ENCODE assay signal across 8 cellular contexts in the genomic region with DNA sequence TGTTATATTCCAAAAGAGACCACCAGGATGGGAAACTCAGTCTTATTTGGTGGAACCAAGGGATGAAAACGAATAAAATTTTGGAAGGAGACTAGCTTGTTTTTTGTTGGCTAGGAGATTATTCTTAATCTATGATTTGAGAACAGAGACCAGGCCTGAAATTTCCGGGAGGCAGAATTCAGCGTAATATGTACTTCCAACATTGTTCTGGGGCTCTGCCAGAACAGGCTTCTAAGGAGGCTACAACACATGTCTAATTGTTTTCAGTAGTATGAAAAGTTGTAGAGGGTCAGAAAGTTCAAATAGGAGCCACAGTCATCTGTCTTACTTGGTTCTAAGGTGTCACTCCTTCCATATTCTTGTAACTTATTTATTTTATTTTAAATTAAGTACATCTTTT. TPM values are rescaled to one million over a fixed set of nuclear protein-coding genes. Genes with fewer than 3 reads are reported as not detected.
DNase-seq lines count a peak whose midpoint lies in the region; FAIRE-seq and TF ChIP-seq lines count a peak whose summit lies in the region.

No MANE protein-coding gene starts in this region.

- H3K9me3 Mint-ChIP-seq in activated naive CD4-positive, alpha-beta T cell treated with anti-CD3 and anti-CD28 coated beads, Interleukin-2, amount 50 U/mL, for 24 hours = no peaks in the 10 kb centered on the region
- no peaks in the 10 kb centered on the region for H3K9me3 Mint-ChIP-seq in activated naive CD8-positive, alpha-beta T cell treated with anti-CD3 and anti-CD28 coated beads for 36 hours

- TF ChIP-seq POLR2A in erythroblast (IDR thresholded peaks at IDR 0.05; ENCODE audit: low read length) = no peak

- intact Hi-C loops in tibial artery (cut with DNase I; ENCODE audit: low total_unique reads) = loop anchor here (5.0 kb wide), 1 partner anchor 140 kb away; no protein-coding TSS in a partner anchor

- no peak for TF ChIP-seq CTCF in keratinocyte (optimal IDR thresholded peaks at IDR 0.05 in 1 of 3, IDR thresholded peaks at IDR 0.05 in 1 of 3, conservative IDR thresholded peaks at IDR 0.05 in 1 of 3; ENCODE audit: extremely low read depth in 1 of 3, insufficient read depth in 2 of 3, low read length in 3 of 3)
- TF ChIP-seq CTCF in tibial artery (IDR thresholded peaks at IDR 0.05) = no peak

- no peaks in the 10 kb centered on the region for H3K9me3 ChIP-seq in keratinocyte (ENCODE audit: control insufficient read depth, low read depth, low read length)
- H3K9me3 ChIP-seq in tibial artery = no peaks in the 10 kb centered on the region

- no peak overlapping the region for H2AFZ ChIP-seq in keratinocyte (ENCODE audit: control insufficient read depth, low read length)

- H3K36me3 Mint-ChIP-seq in activated naive CD4-positive, alpha-beta T cell treated with anti-CD3 and anti-CD28 coated beads, Interleukin-2, amount 50 U/mL, for 24 hours = peaks cover 38% of the 10 kb centered on the region
- H3K36me3 Mint-ChIP-seq in activated naive CD8-positive, alpha-beta T cell treated with anti-CD3 and anti-CD28 coated beads for 36 hours = peaks cover 57% of the 10 kb centered on the region

- no peaks in the 10 kb centered on the region for H3K27me3 Mint-ChIP-seq in activated naive CD4-positive, alpha-beta T cell treated with anti-CD3 and anti-CD28 coated beads, Interleukin-2, amount 50 U/mL, for 24 hours
- peaks cover 4% of the 10 kb centered on the region for H3K27me3 Mint-ChIP-seq in activated naive CD8-positive, alpha-beta T cell treated with anti-CD3 and anti-CD28 coated beads for 36 hours

- H3K27ac ChIP-seq in keratinocyte (ENCODE audit: control insufficient read depth, insufficient read depth, low read length) = peak overlapping the region; percentile 98
- H3K27ac ChIP-seq in tibial artery = no peak overlapping the region

- H3K27me3 ChIP-seq in keratinocyte (ENCODE audit: control insufficient read depth, extremely low read depth, insufficient read depth, low read length) (no peaks in the 10 kb centered on the region), tibial artery (no peaks in the 10 kb centered on the region)

- dilution Hi-C loops in keratinocyte (cut with MboI; ENCODE audit: extremely low pct_ligation_motif_present, low sequenced_read_pairs) = no loop called here

- H3K79me2 ChIP-seq in keratinocyte (ENCODE audit: control insufficient read depth, insufficient read depth, low read length) = peaks cover 69% of the 10 kb centered on the region

- no peak for DNase-seq in activated naive CD4-positive, alpha-beta T cell (lab: John Stamatoyannopoulos, UW)
- DNase-seq in activated naive CD8-positive, alpha-beta T cell treated with anti-CD3 and anti-CD28 coated beads for 36 hours = no peak
- DNase-seq in keratinocyte (ENCODE audit: low read depth, low spot score) (no peak), tibial artery (no peak), DMS79 treated with DMSO at 0.1 percent for 48 hours (lab: John Stamatoyannopoulos, UW) (no peak), NCI-H1694 (lab: John Stamatoyannopoulos, UW) (no peak), erythroblast (lab: John Stamatoyannopoulos, UW) (no peak)

- FAIRE-seq in keratinocyte (lab: Jason Lieb, UNC) = no peak

- H3K4me3 ChIP-seq in keratinocyte (ENCODE audit: control insufficient read depth in 2 of 3, extremely low read depth in 1 of 3, insufficient read depth in 2 of 3, low read depth in 1 of 3, low read length in 3 of 3) (peak overlapping the region; percentile 92 to 100 (median 98)), tibial artery (peak overlapping the region; percentile 70 to 85)

- H3K27ac Mint-ChIP-seq in activated naive CD4-positive, alpha-beta T cell treated with anti-CD3 and anti-CD28 coated beads, Interleukin-2, amount 50 U/mL, for 24 hours = peak overlapping the region; percentile 100
- H3K27ac Mint-ChIP-seq in activated naive CD8-positive, alpha-beta T cell treated with anti-CD3 and anti-CD28 coated beads for 36 hours = peak overlapping the region; percentile 100

- H3K36me3 ChIP-seq in keratinocyte (ENCODE audit: control insufficient read depth in 2 of 2, extremely low read depth in 1 of 2, insufficient read depth in 2 of 2, low read length in 2 of 2) = peaks cover 5 to 25% of the 10 kb centered on the region in 2 experiments
- peaks cover 28 to 29% (median 28%) of the 10 kb centered on the region in 3 donors for H3K36me3 ChIP-seq in tibial artery

- no peaks in the 10 kb centered on the region for H3K9me1 ChIP-seq in keratinocyte (ENCODE audit: control insufficient read depth, extremely low read depth, insufficient read depth, low read length)

- H3K4me2 ChIP-seq in keratinocyte (ENCODE audit: control insufficient read depth, extremely low read depth, insufficient read depth, low read depth, low read length) = peak overlapping the region; percentile 95

- H4K20me1 ChIP-seq in keratinocyte (ENCODE audit: control insufficient read depth, extremely low read depth, insufficient read depth, low read length) = peaks cover 28% of the 10 kb centered on the region

- H3K4me3 Mint-ChIP-seq in activated naive CD4-positive, alpha-beta T cell treated with anti-CD3 and anti-CD28 coated beads, Interleukin-2, amount 50 U/mL, for 24 hours = peak overlapping the region; percentile 100
- peak overlapping the region; percentile 99 for H3K4me3 Mint-ChIP-seq in activated naive CD8-positive, alpha-beta T cell treated with anti-CD3 and anti-CD28 coated beads for 36 hours

- peak overlapping the region; percentile 99 for H3K9ac ChIP-seq in keratinocyte (ENCODE audit: control insufficient read depth, extremely low read depth, insufficient read depth, low read length)

- H3K4me1 Mint-ChIP-seq in activated naive CD4-positive, alpha-beta T cell treated with anti-CD3 and anti-CD28 coated beads, Interleukin-2, amount 50 U/mL, for 24 hours = peaks cover 47% of the 10 kb centered on the region
- H3K4me1 Mint-ChIP-seq in activated naive CD8-positive, alpha-beta T cell treated with anti-CD3 and anti-CD28 coated beads for 36 hours = peaks cover 38% of the 10 kb centered on the region

- H3K4me1 ChIP-seq in keratinocyte (ENCODE audit: control insufficient read depth, extremely low read depth, insufficient read depth, low read length) = peaks cover 13% of the 10 kb centered on the region
- H3K4me1 ChIP-seq in tibial artery = peaks cover 0 to 30% (median 22%) of the 10 kb centered on the region in 4 donors

RNA-seq across cellular contexts. Expression of gene DDX21, which starts 1.7 kb away (rescaled TPM):
- total RNA-seq in activated naive CD8-positive, alpha-beta T cell treated with anti-CD3 and anti-CD28 coated beads for 36 hours = 100 to 1,000 TPM; 306 to 308 TPM
- 88.1 to 157 TPM (median 110 TPM) in 3 replicates for polyA plus RNA-seq in keratinocyte
- 145 TPM for polyA plus RNA-seq in keratinocyte (2011; ENCODE audit: low read depth)
- 75.5 and 128 TPM in 2 replicates for polyA plus RNA-seq in keratinocyte (2011; cell fraction: cytosol; rRNA removed)
- polyA plus RNA-seq in keratinocyte (2011; cell fraction: nucleus; rRNA removed) = 88.6 and 140 TPM in 2 replicates
- 72.3 and 107 TPM in 2 replicates for polyA plus RNA-seq in keratinocyte (2012; ENCODE audit: low replicate concordance)
- polyA minus RNA-seq in keratinocyte = 25.2 to 126 TPM (median 62.4 TPM) in 3 replicates
- polyA minus RNA-seq in keratinocyte (2011; cell fraction: cytosol; rRNA and poly(A)+ RNA removed) = 72.9 TPM
- 55.8 and 104 TPM in 2 replicates for polyA minus RNA-seq in keratinocyte (2011; cell fraction: nucleus; rRNA and poly(A)+ RNA removed)

RNA-seq across cellular contexts. Expression of gene KIFBP, which starts 30.9 kb away (rescaled TPM):
- 10 to 100 TPM; 13.3 to 14.1 TPM for total RNA-seq in activated naive CD8-positive, alpha-beta T cell treated with anti-CD3 and anti-CD28 coated beads for 36 hours
- 28.8 to 48.9 TPM (median 37.0 TPM) in 3 replicates for polyA plus RNA-seq in keratinocyte
- 23.4 TPM for polyA plus RNA-seq in keratinocyte (2011; ENCODE audit: low read depth)
- 29.4 and 58.2 TPM in 2 replicates for polyA plus RNA-seq in keratinocyte (2011; cell fraction: cytosol; rRNA removed)
- polyA plus RNA-seq in keratinocyte (2011; cell fraction: nucleus; rRNA removed) = 47.3 and 65.4 TPM in 2 replicates
- polyA plus RNA-seq in keratinocyte (2012; ENCODE audit: low replicate concordance) = 20.0 and 28.5 TPM in 2 replicates
- 9.0 to 34.7 TPM (median 17.7 TPM) in 3 replicates for polyA minus RNA-seq in keratinocyte
- polyA minus RNA-seq in keratinocyte (2011; cell fraction: cytosol; rRNA and poly(A)+ RNA removed) = 29.9 TPM
- 19.7 and 31.9 TPM in 2 replicates for polyA minus RNA-seq in keratinocyte (2011; cell fraction: nucleus; rRNA and poly(A)+ RNA removed)

RNA-seq across cellular contexts. Expression of gene DDX50, which starts 56.5 kb away (rescaled TPM):
- total RNA-seq in activated naive CD8-positive, alpha-beta T cell treated with anti-CD3 and anti-CD28 coated beads for 36 hours = 10 to 100 TPM; 74.1 to 79.1 TPM
- 28.0 to 40.6 TPM (median 31.3 TPM) in 3 replicates for polyA plus RNA-seq in keratinocyte
- 28.8 TPM for polyA plus RNA-seq in keratinocyte (2011; ENCODE audit: low read depth)
- polyA plus RNA-seq in keratinocyte (2011; cell fraction: cytosol; rRNA removed) = 22.1 and 33.7 TPM in 2 replicates
- polyA plus RNA-seq in keratinocyte (2011; cell fraction: nucleus; rRNA removed) = 19.9 and 25.7 TPM in 2 replicates
- 26.7 and 30.4 TPM in 2 replicates for polyA plus RNA-seq in keratinocyte (2012; ENCODE audit: low replicate concordance)
- 7.5 to 37.4 TPM (median 26.0 TPM) in 3 replicates for polyA minus RNA-seq in keratinocyte
- polyA minus RNA-seq in keratinocyte (2011; cell fraction: cytosol; rRNA and poly(A)+ RNA removed) = 27.0 TPM
- 11.3 and 18.8 TPM in 2 replicates for polyA minus RNA-seq in keratinocyte (2011; cell fraction: nucleus; rRNA and poly(A)+ RNA removed)
